23 cellular contexts compared by ENCODE assay signal in the genomic region with DNA sequence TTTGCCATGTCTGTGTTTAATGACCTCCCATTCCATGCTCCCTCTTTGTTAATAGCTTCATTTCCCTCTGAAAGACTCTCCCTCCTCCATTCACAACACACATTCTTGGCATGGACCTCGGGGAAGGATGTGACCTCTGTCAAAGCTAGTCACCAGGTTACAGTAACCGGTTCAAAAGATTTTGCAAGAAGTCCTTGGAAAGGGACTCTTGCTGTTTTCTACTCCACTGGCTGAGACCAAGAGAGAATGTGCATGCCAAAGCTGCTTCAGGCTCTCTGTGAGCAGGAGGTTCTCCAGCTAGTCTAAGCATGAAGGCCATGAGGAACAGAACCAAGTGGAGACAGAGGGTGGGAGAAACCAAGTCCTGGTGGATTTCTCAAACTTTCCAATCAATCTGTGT.
"Had no signal": no experiment of that assay in that cellular context is flagged by ENCODE, and none has a peak within 500 bp of the region (broad histone marks: within the 10 kb centered on the region; RNA-seq: fewer than 3 reads in every experiment).

No MANE protein-coding gene starts in this region.

- H3K27ac ChIP-seq: left ventricle myocardium inferior, ovary, sigmoid colon, spleen, suprapubic skin, thoracic aorta, tibial artery, upper lobe of right lung had no signal

- H3K36me3 ChIP-seq: left ventricle myocardium inferior, ovary, sigmoid colon, spleen, suprapubic skin, thoracic aorta, tibial artery, upper lobe of right lung had no signal

- H3K4me1 ChIP-seq: left ventricle myocardium inferior, sigmoid colon, spleen, suprapubic skin, tibial artery, upper lobe of right lung had no signal

- H3K9me3 ChIP-seq: ovary, sigmoid colon, tibial artery, upper lobe of right lung had no signal

- ATAC-seq: left colon; mucosa of descending colon; naive thymus-derived CD4-positive, alpha-beta T cell; natural killer cell treated with Interleukin-12 subunit alpha and Interleukin-12 subunit beta and Interleukin-15 and Interleukin-18, amount 100 ng/mL, for 72 hours; right cardiac atrium; stimulated activated effector memory CD8-positive, alpha-beta T cell treated with anti-CD3 and anti-CD28 coated beads, Interleukin-12 subunit alpha, Interleukin-12 subunit beta, amount 100 ng/mL, for 72 hours; upper lobe of right lung had no signal

- H3K27me3 ChIP-seq: ovary, sigmoid colon, spleen, suprapubic skin, tibial artery, upper lobe of right lung had no signal

- DNase-seq: hypothalamus; kidney glomerular epithelial cell; left colon; left ventricle myocardium inferior; midbrain; mucosa of descending colon; naive thymus-derived CD4-positive, alpha-beta T cell; retina; right cardiac atrium; sigmoid colon; small intestine; spleen; stimulated activated CD4-positive, alpha-beta T cell treated with anti-CD3 and anti-CD28 coated beads, Interleukin-4, amount 100 ng/mL, for 24 hours; stimulated activated naive CD4-positive, alpha-beta T cell; tibial artery; trophoblast cell; upper lobe of right lung had no signal

- H3K4me3 ChIP-seq: left ventricle myocardium inferior, lung, mucosa of descending colon, ovary, sigmoid colon, spleen, suprapubic skin, thoracic aorta, tibial artery, upper lobe of right lung had no signal
